In the genomic region with DNA sequence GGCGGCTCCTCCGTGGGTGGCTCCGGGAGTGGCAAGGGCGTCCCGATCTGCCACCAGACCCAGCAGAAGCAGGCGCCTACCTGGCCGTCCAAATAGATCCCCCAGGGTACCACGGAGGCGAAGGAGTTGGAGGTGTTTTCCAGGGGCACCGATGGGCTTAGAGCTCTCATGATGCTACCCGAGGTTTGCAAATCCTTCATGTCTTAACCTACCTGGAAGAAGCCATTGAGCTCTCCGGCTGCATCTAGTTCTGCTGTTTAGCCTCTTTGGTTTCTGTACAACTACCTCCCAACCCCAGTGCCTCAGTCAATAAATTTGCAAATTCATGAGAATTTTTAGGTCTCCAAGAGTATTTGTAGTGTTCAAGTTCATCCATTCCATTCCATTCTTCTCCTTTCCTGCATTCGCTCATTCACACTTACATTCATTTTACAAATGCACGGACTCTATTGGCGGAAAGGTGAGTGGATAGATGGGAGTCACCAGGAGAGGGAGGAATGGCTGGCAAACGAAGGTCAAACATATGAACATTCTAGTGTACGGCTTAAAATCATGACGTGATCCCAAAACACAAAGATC, we compare ENCODE assay signal across 9 cellular contexts. TPM values are rescaled to one million over a fixed set of nuclear protein-coding genes. Genes with fewer than 3 reads are reported as not detected.
DNase-seq lines count a peak whose midpoint lies in the region; FAIRE-seq and TF ChIP-seq lines count a peak whose summit lies in the region.
"Had no signal": no experiment of that assay in that cellular context is flagged by ENCODE, and none has a peak within 500 bp of the region (broad histone marks: within the 10 kb centered on the region; RNA-seq: fewer than 3 reads in every experiment).

No MANE protein-coding gene starts in this region.

- H2AFZ ChIP-seq in endothelial cell of umbilical vein (ENCODE audit: low read depth, low read length) (peak overlapping the region; percentile 23), parathyroid adenoma (peak overlapping the region; percentile 38), OCI-LY7 (ENCODE audit: low read length) (no peak overlapping the region)

- H3K9ac ChIP-seq in endothelial cell of umbilical vein (replicated peaks; ENCODE audit: extremely low read depth, insufficient read depth, low read length) (no peak overlapping the region), parathyroid adenoma (no peak overlapping the region)

- intact Hi-C loops in endothelial cell of umbilical vein (cut with micrococcal nuclease) (no loop called here), OCI-LY7 (cut with micrococcal nuclease; ENCODE audit: unreplicated experiment) (no loop called here)

- no peak overlapping the region for H3K4me3 ChIP-seq in DOHH2 (ENCODE audit: low read length)
- H3K4me3 ChIP-seq in endothelial cell of umbilical vein (replicated peaks in 1 of 3; ENCODE audit: insufficient read depth in 1 of 3, low read depth in 1 of 3, low read length in 3 of 3), result no peak overlapping the region
- peak overlapping the region; percentile 42 for H3K4me3 ChIP-seq in parathyroid adenoma (ENCODE audit: low read depth, low read length)
- no peak overlapping the region for H3K4me3 ChIP-seq in OCI-LY7 (ENCODE audit: low read depth, low read length, poor library complexity, severe bottlenecking)

- no peaks in the 10 kb centered on the region for H3K79me2 ChIP-seq in DOHH2 (ENCODE audit: control insufficient read depth, low read length)
- no peaks in the 10 kb centered on the region for H3K79me2 ChIP-seq in endothelial cell of umbilical vein (ENCODE audit: control insufficient read depth, insufficient read depth, low read length)
- no peaks in the 10 kb centered on the region for H3K79me2 ChIP-seq in parathyroid adenoma
- H3K79me2 ChIP-seq in OCI-LY7 (ENCODE audit: insufficient read depth, low read depth, low read length), result no peaks in the 10 kb centered on the region

- H4K20me1 ChIP-seq in DOHH2 (ENCODE audit: control insufficient read depth, insufficient read depth, low read depth, low read length), result no peaks in the 10 kb centered on the region
- H4K20me1 ChIP-seq in endothelial cell of umbilical vein (replicated peaks; ENCODE audit: control insufficient read depth, extremely low read depth, insufficient read depth, low read length), result no peaks in the 10 kb centered on the region
- H4K20me1 ChIP-seq in OCI-LY7 (ENCODE audit: insufficient read depth, low read length), result no peaks in the 10 kb centered on the region

- FAIRE-seq in endothelial cell of umbilical vein (lab: Jason Lieb, UNC), result no peak

- H3K9me1 ChIP-seq in endothelial cell of umbilical vein (replicated peaks; ENCODE audit: control insufficient read depth, extremely low read depth, insufficient read depth, low read length), result peaks cover 2% of the 10 kb centered on the region

- H3K9me3 ChIP-seq in DOHH2 (ENCODE audit: control insufficient read depth, insufficient read depth, low read length) (no peaks in the 10 kb centered on the region), endothelial cell of umbilical vein (replicated peaks; ENCODE audit: control insufficient read depth, insufficient read depth, low read length) (no peaks in the 10 kb centered on the region), parathyroid adenoma (ENCODE audit: control insufficient read depth, low read length) (no peaks in the 10 kb centered on the region), OCI-LY7 (ENCODE audit: low read length) (no peaks in the 10 kb centered on the region)

- DNase-seq in NCI-H748 (lab: John Stamatoyannopoulos, UW; ENCODE audit: unreplicated experiment) (peak; percentile 51), endothelial cell of umbilical vein (ENCODE audit: low read depth, low spot score) (no peak), OCI-LY7 (ENCODE audit: low spot score) (no peak), GM19238 (ENCODE audit: insufficient read length, low spot score) (no peak), H4 (ENCODE audit: low spot score) (no peak)
- DNase-seq in activated CD4-positive, CD25-positive, alpha-beta regulatory T cell (lab: John Stamatoyannopoulos, UW), result no peak
- DNase-seq: NCI-H510A treated with DMSO at 0.1 percent for 48 hours had no signal

- no TSS peak for BruUV-seq in endothelial cell of umbilical vein (replicated peaks; lab: Mats Ljungman, UMichigan)
- BruUV-seq in OCI-LY7 (replicated peaks; lab: Mats Ljungman, UMichigan), result no TSS peak

- H3K27me3 ChIP-seq in DOHH2 (ENCODE audit: control insufficient read depth, low read length), result peaks cover 49% of the 10 kb centered on the region
- peaks cover 36 to 53% of the 10 kb centered on the region in 2 experiments for H3K27me3 ChIP-seq in endothelial cell of umbilical vein (ENCODE audit: control insufficient read depth in 2 of 2, insufficient read depth in 2 of 2, low read length in 2 of 2)
- H3K27me3 ChIP-seq in parathyroid adenoma (ENCODE audit: control insufficient read depth, insufficient read depth, low read length), result no peaks in the 10 kb centered on the region

- H3K4me2 ChIP-seq in DOHH2 (ENCODE audit: low read length) (peak overlapping the region; percentile 37; the same call in 1 of the 2 replicates), endothelial cell of umbilical vein (ENCODE audit: insufficient read depth, low read length) (no peak overlapping the region), parathyroid adenoma (ENCODE audit: low read length) (peak overlapping the region; percentile 69), OCI-LY7 (ENCODE audit: low read length) (no peak overlapping the region)

- no peak for TF ChIP-seq POLR2A in endothelial cell of umbilical vein (IDR thresholded peaks at IDR 0.05; ENCODE audit: low read depth, low read length)

- POLR2A ChIA-PET in endothelial cell of umbilical vein (lab: Charles Lee) (no interaction called here), OCI-LY7 (lab: Charles Lee) (no interaction called here)

- no peaks in the 10 kb centered on the region for H3K36me3 ChIP-seq in DOHH2 (ENCODE audit: control insufficient read depth, low read length)
- no peaks in the 10 kb centered on the region for H3K36me3 ChIP-seq in endothelial cell of umbilical vein (ENCODE audit: control insufficient read depth in 2 of 2, extremely low read depth in 1 of 2, insufficient read depth in 2 of 2, low read length in 2 of 2)
- no peaks in the 10 kb centered on the region for H3K36me3 ChIP-seq in parathyroid adenoma (ENCODE audit: control insufficient read depth, insufficient read depth, low read length)
- H3K36me3 ChIP-seq in OCI-LY7 (ENCODE audit: insufficient read depth, low read length), result no peaks in the 10 kb centered on the region

- no peaks in the 10 kb centered on the region for H3K9me2 ChIP-seq in DOHH2 (replicated peaks; ENCODE audit: control insufficient read depth, low read length)
- no peaks in the 10 kb centered on the region for H3K9me2 ChIP-seq in OCI-LY7 (ENCODE audit: insufficient read depth, low read length)

- no peaks in the 10 kb centered on the region for H3F3A ChIP-seq in DOHH2 (ENCODE audit: control insufficient read depth, insufficient read depth)

- H3K4me1 ChIP-seq in DOHH2 (ENCODE audit: control insufficient read depth, low read length) (no peaks in the 10 kb centered on the region), endothelial cell of umbilical vein (ENCODE audit: control insufficient read depth, extremely low read depth, insufficient read depth, low read length) (no peaks in the 10 kb centered on the region), parathyroid adenoma (no peaks in the 10 kb centered on the region), OCI-LY7 (ENCODE audit: insufficient read depth, low read length, poor library complexity, severe bottlenecking) (no peaks in the 10 kb centered on the region)

- TF ChIP-seq CTCF in DOHH2 (IDR thresholded peaks at IDR 0.05; ENCODE audit: low read depth, low read length, poor library complexity, severe bottlenecking), result no peak
- no peak for TF ChIP-seq CTCF in endothelial cell of umbilical vein (IDR thresholded peaks at IDR 0.05; ENCODE audit: extremely low read depth in 1 of 2, insufficient read depth in 1 of 2, low read depth in 1 of 2, low read length in 2 of 2)
- no peak for TF ChIP-seq CTCF in parathyroid adenoma (IDR thresholded peaks at IDR 0.05)
- no peak for TF ChIP-seq CTCF in OCI-LY7 (conservative IDR thresholded peaks at IDR 0.05; ENCODE audit: low read length)

- CTCF ChIA-PET in endothelial cell of umbilical vein (lab: Charles Lee) (no interaction called here), OCI-LY7 (lab: Charles Lee; ENCODE audit: unreplicated experiment) (interaction anchor here (1.0 kb wide), 1 partner anchor 8 kb away, joined by 3 read pairs; no protein-coding TSS in a partner anchor)

- H3K27ac ChIP-seq in DOHH2 (ENCODE audit: low read depth, low read length), result no peak overlapping the region
- H3K27ac ChIP-seq in endothelial cell of umbilical vein (ENCODE audit: insufficient read depth, low read depth, low read length), result no peak overlapping the region
- no peak overlapping the region for H3K27ac ChIP-seq in parathyroid adenoma
- H3K27ac ChIP-seq in OCI-LY7 (ENCODE audit: low read depth, low read length, poor library complexity, severe bottlenecking), result no peak overlapping the region

- dilution Hi-C loops in endothelial cell of umbilical vein (cut with MboI; ENCODE audit: extremely low pct_ligation_motif_present, low sequenced_read_pairs), result no loop called here

RNA-seq across cellular contexts. Expression of a gene that starts 2.4 kb away (rescaled TPM):
- total RNA-seq in endothelial cell of umbilical vein (not detected in 2 replicates), OCI-LY7 (2022) (not detected in 2 replicates)
- not detected in 2 replicates for polyA plus RNA-seq in endothelial cell of umbilical vein
- not detected in 2 replicates for polyA plus RNA-seq in endothelial cell of umbilical vein (2011; cell fraction: cytosol; rRNA removed)
- polyA plus RNA-seq in endothelial cell of umbilical vein (2011; cell fraction: nucleus; rRNA removed), result not detected in 2 replicates
- not detected in 2 replicates for polyA plus RNA-seq in endothelial cell of umbilical vein (2012)
- polyA minus RNA-seq in endothelial cell of umbilical vein, result not detected in 2 replicates
- not detected for polyA minus RNA-seq in endothelial cell of umbilical vein (2011; cell fraction: cytosol; rRNA and poly(A)+ RNA removed)
- not detected in 2 replicates for polyA minus RNA-seq in endothelial cell of umbilical vein (2011; cell fraction: nucleus; rRNA and poly(A)+ RNA removed)
- not detected in 2 replicates for total RNA-seq in OCI-LY7 (2014; rRNA removed; shearing (Covaris generic))
- total RNA-seq in H4 (2014; rRNA removed; shearing (Covaris generic)), result not detected in 2 replicates

RNA-seq across cellular contexts. Expression of a gene that starts 44.5 kb away (rescaled TPM):
- total RNA-seq in endothelial cell of umbilical vein, result not detected in 2 replicates
- polyA plus RNA-seq in endothelial cell of umbilical vein, result not detected in 2 replicates
- not detected in 2 replicates for polyA plus RNA-seq in endothelial cell of umbilical vein (2011; cell fraction: cytosol; rRNA removed)
- not detected in 2 replicates for polyA plus RNA-seq in endothelial cell of umbilical vein (2011; cell fraction: nucleus; rRNA removed)
- not detected in 2 replicates for polyA plus RNA-seq in endothelial cell of umbilical vein (2012)
- polyA minus RNA-seq in endothelial cell of umbilical vein, result not detected in 2 replicates
- polyA minus RNA-seq in endothelial cell of umbilical vein (2011; cell fraction: cytosol; rRNA and poly(A)+ RNA removed), result not detected
- not detected in 2 replicates for polyA minus RNA-seq in endothelial cell of umbilical vein (2011; cell fraction: nucleus; rRNA and poly(A)+ RNA removed)
- not detected in 2 replicates for total RNA-seq in OCI-LY7 (2014; rRNA removed; shearing (Covaris generic))
- total RNA-seq in OCI-LY7 (2022), result not detected in 2 replicates
- not detected in 2 replicates for total RNA-seq in H4 (2014; rRNA removed; shearing (Covaris generic))

RNA-seq across cellular contexts. Expression of a gene that starts 50.9 kb away (rescaled TPM):
- not detected in 2 replicates for total RNA-seq in endothelial cell of umbilical vein
- not detected in 2 replicates for polyA plus RNA-seq in endothelial cell of umbilical vein
- polyA plus RNA-seq in endothelial cell of umbilical vein (2011; cell fraction: cytosol; rRNA removed), result not detected in 2 replicates
- polyA plus RNA-seq in endothelial cell of umbilical vein (2011; cell fraction: nucleus; rRNA removed), result not detected in 2 replicates
- polyA plus RNA-seq in endothelial cell of umbilical vein (2012), result not detected in 2 replicates
- polyA minus RNA-seq in endothelial cell of umbilical vein, result not detected in 2 replicates
- not detected for polyA minus RNA-seq in endothelial cell of umbilical vein (2011; cell fraction: cytosol; rRNA and poly(A)+ RNA removed)
- polyA minus RNA-seq in endothelial cell of umbilical vein (2011; cell fraction: nucleus; rRNA and poly(A)+ RNA removed), result not detected in 2 replicates
- total RNA-seq in OCI-LY7 (2014; rRNA removed; shearing (Covaris generic)), result not detected in 2 replicates
- not detected in 2 replicates for total RNA-seq in OCI-LY7 (2022)
- total RNA-seq in H4 (2014; rRNA removed; shearing (Covaris generic)), result not detected in 2 replicates

RNA-seq across cellular contexts. Expression of a gene that starts 58.7 kb away (rescaled TPM):
- total RNA-seq in endothelial cell of umbilical vein (not detected in 2 replicates), OCI-LY7 (2022) (not detected in 2 replicates)
- not detected in 2 replicates for polyA plus RNA-seq in endothelial cell of umbilical vein
- polyA plus RNA-seq in endothelial cell of umbilical vein (2011; cell fraction: cytosol; rRNA removed), result not detected in 2 replicates
- not detected in 2 replicates for polyA plus RNA-seq in endothelial cell of umbilical vein (2011; cell fraction: nucleus; rRNA removed)
- polyA plus RNA-seq in endothelial cell of umbilical vein (2012), result not detected in 2 replicates
- polyA minus RNA-seq in endothelial cell of umbilical vein, result not detected in 2 replicates
- not detected for polyA minus RNA-seq in endothelial cell of umbilical vein (2011; cell fraction: cytosol; rRNA and poly(A)+ RNA removed)
- not detected in 2 replicates for polyA minus RNA-seq in endothelial cell of umbilical vein (2011; cell fraction: nucleus; rRNA and poly(A)+ RNA removed)
- total RNA-seq in OCI-LY7 (2014; rRNA removed; shearing (Covaris generic)), result not detected in 2 replicates
- total RNA-seq in H4 (2014; rRNA removed; shearing (Covaris generic)), result not detected in 2 replicates

Comparison
In these comparisons a context has a peak if more than half of its experiments do, and no peak if none do; other contexts are left out.
1. H3K4me2 ChIP-seq: peak in DOHH2 (single experiment) and parathyroid adenoma (single experiment); none in endothelial cell of umbilical vein (single experiment) and OCI-LY7 (single experiment).